Comparison of ENCODE assay signal across 9 cellular contexts in the genomic region with DNA sequence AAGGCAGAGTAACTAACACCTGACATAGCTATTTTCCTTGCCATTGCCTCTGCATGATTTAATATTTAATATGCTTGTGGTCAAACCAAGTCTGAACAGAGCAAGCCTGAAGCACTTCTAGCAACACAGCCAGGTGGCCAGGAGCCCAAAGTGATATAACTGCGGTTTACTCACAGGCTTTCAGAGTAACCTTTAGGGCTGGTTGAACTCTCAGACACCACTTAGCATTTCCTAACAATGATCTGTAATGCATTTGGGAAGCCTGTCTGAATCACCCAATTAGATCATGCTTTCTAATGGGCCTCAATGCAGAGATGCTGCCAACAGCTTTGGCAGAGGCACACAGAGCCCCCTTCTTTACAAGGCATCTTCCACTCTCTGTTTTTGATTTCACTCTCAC.
DNase-seq lines count a peak whose midpoint lies in the region; ATAC-seq and TF ChIP-seq lines count a peak whose summit lies in the region.
"Had no signal": no experiment of that assay in that cellular context is flagged by ENCODE, and none has a peak within 500 bp of the region (broad histone marks: within the 10 kb centered on the region; RNA-seq: fewer than 3 reads in every experiment).

No MANE protein-coding gene starts in this region.

- H3K27me3 Mint-ChIP-seq in activated CD8-positive, alpha-beta T cell treated with anti-CD3 and anti-CD28 coated beads for 36 hours = no peaks in the 10 kb centered on the region

- no peaks in the 10 kb centered on the region for H3K36me3 ChIP-seq in psoas muscle (ENCODE audit: insufficient read depth in 1 of 2, low read depth in 1 of 2)
- no peaks in the 10 kb centered on the region for H3K36me3 ChIP-seq in Karpas-422 (ENCODE audit: insufficient read depth, low read length)

- 0 to 2% (median 0%) methylated on average over 1 of the region's 1 CpG for WGBS in psoas muscle, 3 donors

- H3K27ac ChIP-seq in psoas muscle (no peak overlapping the region), Karpas-422 (ENCODE audit: low read length) (no peak overlapping the region)

- intact Hi-C loops in activated CD8-positive, alpha-beta T cell treated with anti-CD3 and anti-CD28 coated beads for 36 hours (cut with micrococcal nuclease) = no loop called here
- intact Hi-C loops in psoas muscle (cut with DNase I) = no loop called here

- H3K27me3 ChIP-seq in psoas muscle (ENCODE audit: insufficient read depth in 3 of 3, low read length in 2 of 3) = no peaks in the 10 kb centered on the region
- H3K27me3 ChIP-seq in Karpas-422 (ENCODE audit: low read length) = peaks cover 3% of the 10 kb centered on the region; the same call in 1 of the 2 replicates

- H3K9ac ChIP-seq in Karpas-422 (ENCODE audit: low read length) = no peak overlapping the region

- CTCF ChIA-PET in activated CD8-positive, alpha-beta T cell treated with anti-CD3 and anti-CD28 coated beads for 36 hours (lab: Charles Lee) = interaction anchor here (1.6 kb wide), 1 partner anchor 704 kb away, joined by 5 read pairs; no protein-coding TSS in a partner anchor

- H3K4me1 Mint-ChIP-seq in activated CD8-positive, alpha-beta T cell treated with anti-CD3 and anti-CD28 coated beads for 36 hours (ENCODE audit: low read depth) = peaks cover 29% of the 10 kb centered on the region
- H3K4me1 Mint-ChIP-seq: neural crest cell had no signal

- H3K9me3 Mint-ChIP-seq in activated CD8-positive, alpha-beta T cell treated with anti-CD3 and anti-CD28 coated beads for 36 hours = peaks cover 7% of the 10 kb centered on the region

- H3K4me1 ChIP-seq in psoas muscle (no peaks in the 10 kb centered on the region), Karpas-422 (ENCODE audit: low read length) (no peaks in the 10 kb centered on the region)

- H3K9me3 ChIP-seq in psoas muscle (no peaks in the 10 kb centered on the region), Karpas-422 (ENCODE audit: low read length) (no peaks in the 10 kb centered on the region)

- H3K4me3 ChIP-seq in psoas muscle (no peak overlapping the region), Karpas-422 (ENCODE audit: low read length) (no peak overlapping the region)

- no peak overlapping the region for H3K4me3 Mint-ChIP-seq in activated CD8-positive, alpha-beta T cell treated with anti-CD3 and anti-CD28 coated beads for 36 hours
- H3K4me3 Mint-ChIP-seq: neural crest cell had no signal

- DNase-seq in activated CD8-positive, alpha-beta T cell treated with anti-CD3 and anti-CD28 coated beads for 36 hours = no peak
- DNase-seq in psoas muscle = peak; percentile 70
- DNase-seq in NCI-H1930 (lab: John Stamatoyannopoulos, UW) = no peak
- no peak for DNase-seq in midbrain (lab: John Stamatoyannopoulos, UW)
- DNase-seq in Karpas-422 = no peak

- ATAC-seq in GM18909 (IDR thresholded peaks at IDR 0.05; ENCODE audit: poor library complexity, unreplicated experiment) = peak; percentile 93
- ATAC-seq in HG03097 (IDR thresholded peaks at IDR 0.05; ENCODE audit: low FRiP score, unreplicated experiment) = peak; percentile 91
- peak; percentile 52 for ATAC-seq in activated CD8-positive, alpha-beta T cell treated with anti-CD3 and anti-CD28 coated beads for 36 hours
- peak; percentile 46 to 73 (median 61) for ATAC-seq in psoas muscle
- no peak for ATAC-seq in HG03025 (IDR thresholded peaks at IDR 0.05; ENCODE audit: low FRiP score, unreplicated experiment)

- no peak for TF ChIP-seq CTCF in activated CD8-positive, alpha-beta T cell treated with anti-CD3 and anti-CD28 coated beads for 36 hours (IDR thresholded peaks at IDR 0.05)
- no peak for TF ChIP-seq CTCF in psoas muscle (IDR thresholded peaks at IDR 0.05)

- H3K4me2 ChIP-seq in Karpas-422 (ENCODE audit: low read depth, low read length, poor library complexity, severe bottlenecking) = no peak overlapping the region

- no peaks in the 10 kb centered on the region for H4K20me1 ChIP-seq in Karpas-422 (ENCODE audit: insufficient read depth, low read depth, low read length)

- H3K36me3 Mint-ChIP-seq in activated CD8-positive, alpha-beta T cell treated with anti-CD3 and anti-CD28 coated beads for 36 hours (ENCODE audit: low read depth) = no peaks in the 10 kb centered on the region

- H2AFZ ChIP-seq in Karpas-422 (ENCODE audit: low read length) = no peak overlapping the region

- no peaks in the 10 kb centered on the region for H3K9me2 ChIP-seq in Karpas-422 (replicated peaks; ENCODE audit: insufficient read depth, low read length)

- POLR2A ChIA-PET in activated CD8-positive, alpha-beta T cell treated with anti-CD3 and anti-CD28 coated beads for 36 hours (lab: Charles Lee) = no interaction called here

- no peaks in the 10 kb centered on the region for H3K79me2 ChIP-seq in Karpas-422 (ENCODE audit: low read length)

- no peak overlapping the region for H3K27ac Mint-ChIP-seq in activated CD8-positive, alpha-beta T cell treated with anti-CD3 and anti-CD28 coated beads for 36 hours

Comparison
In these comparisons a context has a peak if more than half of its experiments do, and no peak if none do; other contexts are left out.
1. DNase-seq: peak in psoas muscle (2 of 2); none in activated CD8-positive, alpha-beta T cell treated with anti-CD3 and anti-CD28 coated beads for 36 hours (single experiment), NCI-H1930 (0 of 2), midbrain (single experiment) and Karpas-422 (single experiment).